ENCODE assay signal across 8 cellular contexts in the genomic region with DNA sequence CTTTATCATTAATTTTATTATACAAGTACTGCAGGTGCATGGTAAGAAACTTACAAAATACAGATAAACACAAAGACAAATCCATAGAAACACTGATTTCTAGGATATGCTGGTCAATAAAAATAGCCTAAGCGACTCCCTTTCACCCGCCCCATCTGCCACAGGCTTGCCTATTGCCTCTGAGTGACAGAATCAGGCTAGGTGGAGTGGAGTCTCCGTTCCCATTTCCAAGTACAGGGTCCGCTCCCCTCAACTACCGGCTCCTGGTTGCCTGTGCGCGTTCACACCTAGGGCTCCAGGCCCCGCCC. TPM values are rescaled to one million over a fixed set of nuclear protein-coding genes. Genes with fewer than 3 reads are reported as not detected.
DNase-seq lines count a peak whose midpoint lies in the region; ATAC-seq and TF ChIP-seq lines count a peak whose summit lies in the region.

No MANE protein-coding gene starts in this region.

- H3K27me3 ChIP-seq in cardiac muscle cell, result no peaks in the 10 kb centered on the region
- no peaks in the 10 kb centered on the region for H3K27me3 ChIP-seq in body of pancreas
- no peaks in the 10 kb centered on the region for H3K27me3 ChIP-seq in mesenchymal stem cell (ENCODE audit: control insufficient read depth in 1 of 2, insufficient read depth in 1 of 2, low read length in 2 of 2)

- H3K4me1 ChIP-seq in cardiac muscle cell (ENCODE audit: low read depth) (peaks cover 16% of the 10 kb centered on the region), body of pancreas (peaks cover 39% of the 10 kb centered on the region), mesenchymal stem cell (ENCODE audit: control insufficient read depth, insufficient read depth, low read depth, low read length) (peaks cover 14% of the 10 kb centered on the region), urinary bladder (ENCODE audit: insufficient read depth) (peaks cover 1% of the 10 kb centered on the region)

- peak overlapping the region; percentile 8 for H2AFZ ChIP-seq in mesenchymal stem cell (ENCODE audit: low read depth, low read length)

- H3K27ac ChIP-seq in cardiac muscle cell (peak overlapping the region; percentile 81), body of pancreas (peak overlapping the region; percentile 61 to 93 (median 76)), mesenchymal stem cell (ENCODE audit: low read length, poor library complexity, severe bottlenecking) (peak overlapping the region; percentile 71), urinary bladder (ENCODE audit: low read depth) (peak overlapping the region; percentile 70)

- H2BK120ac ChIP-seq in mesenchymal stem cell (ENCODE audit: low read depth, low read length), result peak overlapping the region; percentile 67

- intact Hi-C loops in Right ventricle myocardium inferior (cut with DNase I) (loop anchor here (10.0 kb wide), 2 partner anchors 76 to 136 kb away; a partner anchor contains a TSS), body of pancreas (cut with DNase I) (no loop called here)

- no peak for TF ChIP-seq POLR2A in body of pancreas (IDR thresholded peaks at IDR 0.05)

- no peak overlapping the region for H2AK5ac ChIP-seq in mesenchymal stem cell (ENCODE audit: low read length, severe bottlenecking)

- peaks cover 15% of the 10 kb centered on the region for H3K79me1 ChIP-seq in mesenchymal stem cell (replicated peaks; ENCODE audit: low read length, poor library complexity, severe bottlenecking)

- ATAC-seq in Right ventricle myocardium inferior (no peak), body of pancreas (no peak)

- no peak overlapping the region for H2BK12ac ChIP-seq in mesenchymal stem cell (ENCODE audit: low read length in 2 of 2)

- H3K9me3 ChIP-seq in cardiac muscle cell (ENCODE audit: low read depth) (no peaks in the 10 kb centered on the region), body of pancreas (no peaks in the 10 kb centered on the region), mesenchymal stem cell (ENCODE audit: control insufficient read depth, low read length) (no peaks in the 10 kb centered on the region)

- peak overlapping the region; percentile 94 for H4K8ac ChIP-seq in mesenchymal stem cell (ENCODE audit: low read length)

- no peak overlapping the region for H2BK5ac ChIP-seq in mesenchymal stem cell (ENCODE audit: low read depth, low read length, poor library complexity, severe bottlenecking)

- DNase-seq in cardiac muscle cell (ENCODE audit: low read depth in 1 of 2, low spot score in 1 of 2) (no peak), Right ventricle myocardium inferior (ENCODE audit: missing footprints) (no peak), body of pancreas (no peak), mesenchymal stem cell (no peak), retina (no peak), middle frontal gyrus (ENCODE audit: extremely low spot score, low spot score) (no peak)
- no peak for DNase-seq in central memory CD4-positive, alpha-beta T cell

- no peaks in the 10 kb centered on the region for H3K36me3 ChIP-seq in cardiac muscle cell
- H3K36me3 ChIP-seq in body of pancreas (replicated peaks in 1 of 2; ENCODE audit: insufficient read depth in 1 of 2, low read depth in 2 of 2), result peaks cover 0 to 2% of the 10 kb centered on the region in 2 donors
- peaks cover 6 to 26% of the 10 kb centered on the region in 2 experiments for H3K36me3 ChIP-seq in mesenchymal stem cell (ENCODE audit: control insufficient read depth in 1 of 2, insufficient read depth in 2 of 2, low read depth in 1 of 2, low read length in 2 of 2)
- no peaks in the 10 kb centered on the region for H3K36me3 ChIP-seq in urinary bladder (ENCODE audit: insufficient read depth)

- peak overlapping the region; percentile 77 for H3K4me2 ChIP-seq in mesenchymal stem cell (ENCODE audit: low read length, poor library complexity, severe bottlenecking)

- 10% methylated on average over 3 to 8 of the region's 8 CpGs for WGBS in body of pancreas, 2 donors
- 3% methylated on average over 8 of the region's 8 CpGs for WGBS in mesenchymal stem cell
- 8% methylated on average over 8 of the region's 8 CpGs for WGBS in urinary bladder

- H4K91ac ChIP-seq in mesenchymal stem cell (ENCODE audit: low read length), result no peak overlapping the region

- peak overlapping the region in 1 of 2 experiments; percentile 34 for H3K4ac ChIP-seq in mesenchymal stem cell (ENCODE audit: low read depth in 1 of 2, low read length in 2 of 2)

- TF ChIP-seq CTCF in cardiac muscle cell (IDR thresholded peaks at IDR 0.05; ENCODE audit: low read depth, low read length), result no peak
- no peak for TF ChIP-seq CTCF in body of pancreas (IDR thresholded peaks at IDR 0.05)

- no peak overlapping the region for H2BK15ac ChIP-seq in mesenchymal stem cell (ENCODE audit: low read depth, poor library complexity, severe bottlenecking)

- no peak overlapping the region for H3K14ac ChIP-seq in mesenchymal stem cell (ENCODE audit: low read length in 2 of 2)

- H3K4me3 ChIP-seq in cardiac muscle cell (peak overlapping the region; percentile 67), body of pancreas (peak overlapping the region; percentile 48 to 87), mesenchymal stem cell (ENCODE audit: insufficient read depth in 1 of 2, low read depth in 1 of 2, low read length in 2 of 2) (peak overlapping the region; percentile 90 to 98), urinary bladder (ENCODE audit: low read depth, low read length) (peak overlapping the region; percentile 83)

- no peak overlapping the region for H3K23ac ChIP-seq in mesenchymal stem cell (ENCODE audit: low read length in 2 of 2)

- H3K9ac ChIP-seq in mesenchymal stem cell (ENCODE audit: low read length), result peak overlapping the region; percentile 99

- peak overlapping the region; percentile 31 to 66 for H3K18ac ChIP-seq in mesenchymal stem cell (ENCODE audit: low read depth in 1 of 2, low read length in 2 of 2)

RNA-seq across cellular contexts. Expression of a gene that starts 0.2 kb away (rescaled TPM):
- 103 and 129 TPM in 2 replicates for total RNA-seq in cardiac muscle cell
- polyA plus RNA-seq in cardiac muscle cell, result 77.2 and 95.8 TPM in 2 replicates
- 110 TPM for total RNA-seq in Right ventricle myocardium inferior
- total RNA-seq in body of pancreas, result 100 to 1,000 TPM in 1 of 2 donors, 10 to 100 TPM in 1; 43.1 to 134 TPM
- 44.7 TPM for polyA plus RNA-seq in mesenchymal stem cell (2013, experiment 1 of 2)
- 46.6 TPM for polyA plus RNA-seq in mesenchymal stem cell (2013, experiment 2 of 2)
- 60.4 TPM for total RNA-seq in urinary bladder
- 68.6 TPM for polyA plus RNA-seq in urinary bladder

RNA-seq across cellular contexts. Expression of a gene that starts 1.7 kb away (rescaled TPM):
- 23.2 and 54.4 TPM in 2 replicates for total RNA-seq in cardiac muscle cell
- polyA plus RNA-seq in cardiac muscle cell, result 12.6 and 28.2 TPM in 2 replicates
- 10.2 TPM for total RNA-seq in Right ventricle myocardium inferior
- total RNA-seq in body of pancreas, result 10 to 100 TPM; 13.5 TPM
- 17.5 TPM for polyA plus RNA-seq in mesenchymal stem cell (2013, experiment 1 of 2)
- 16.9 TPM for polyA plus RNA-seq in mesenchymal stem cell (2013, experiment 2 of 2)
- total RNA-seq in urinary bladder, result 14.9 TPM
- 15.0 TPM for polyA plus RNA-seq in urinary bladder
